In genomic region chr22:43088979-43089717, GRCh38 we compare ENCODE assay signal across 8 cellular contexts. TPM values are rescaled to one million over a fixed set of nuclear protein-coding genes. Genes with fewer than 3 reads are reported as not detected.
DNase-seq lines count a peak whose midpoint lies in the region; ATAC-seq, FAIRE-seq and TF ChIP-seq lines count a peak whose summit lies in the region.

Gene TTLL1 (minus strand): TSS chr22:43089391. CDS start chr22:43075586, 13,805 bp downstream.

- TF ChIP-seq CTCF in LNCaP clone FGC (IDR thresholded peaks at IDR 0.05; ENCODE audit: control insufficient read depth, extremely low read depth, insufficient read depth): no peak
- no peak for TF ChIP-seq CTCF in neutrophil (IDR thresholded peaks at IDR 0.05)

- peak within 1 kb of the TSS; percentile 60 for H3K4me3 ChIP-seq in LNCaP clone FGC (ENCODE audit: low read depth, low read length)
- H3K4me3 ChIP-seq in neutrophil (ENCODE audit: low read depth in 1 of 2, low read length in 1 of 2): peak within 1 kb of the TSS; percentile 82 to 89

- H3K4me1 ChIP-seq in neutrophil (ENCODE audit: control insufficient read depth in 1 of 2, insufficient read depth in 1 of 2, low read depth in 1 of 2, low read length in 1 of 2): peaks cover 18 to 21% of the 10 kb centered on the region in 2 experiments

- no peaks in the 10 kb centered on the region for H3K36me3 ChIP-seq in neutrophil

- FAIRE-seq in frontal cortex (lab: Jason Lieb, UNC): no peak

- DNase-seq in DMS53 treated with DMSO at 0.1 percent for 48 hours (lab: John Stamatoyannopoulos, UW; ENCODE audit: unreplicated experiment): peak; percentile 76
- peak; percentile 67 for DNase-seq in LNCaP clone FGC (ENCODE audit: low read depth)
- DNase-seq in SIG-M5 (lab: John Stamatoyannopoulos, UW): peak; percentile 50
- DNase-seq in activated gamma-delta T cell treated with anti-CD3 and anti-CD28 coated beads, Interleukin-2, amount 50 U/mL, for 16 hours (ENCODE audit: low read depth): peak; percentile 80
- peak; percentile 86 to 93 for DNase-seq in frontal cortex (ENCODE audit: low spot score in 2 of 2)
- DNase-seq in substantia nigra (lab: John Stamatoyannopoulos, UW): peak in 48 of 49 donors; percentile 28 to 89 (median 75)

- H3K27ac ChIP-seq in neutrophil (peak within 1 kb of the TSS; percentile 73), substantia nigra (ENCODE audit: low read depth, low read length, poor library complexity, severe bottlenecking) (peak within 1 kb of the TSS; percentile 30)

- H3K27me3 ChIP-seq in neutrophil: no peaks in the 10 kb centered on the region

- peak; percentile 75 for ATAC-seq in GM21737 (IDR thresholded peaks at IDR 0.05; ENCODE audit: unreplicated experiment)

- H3K9me3 ChIP-seq in neutrophil: no peaks in the 10 kb centered on the region

RNA-seq across cellular contexts. Expression of gene TTLL1, which starts in this region (rescaled TPM):
- 75.4 TPM for total RNA-seq in frontal cortex

Comparison
In these comparisons a context has a peak if more than half of its experiments do, and no peak if none do; other contexts are left out.
1. Peak in every context shown above with its lines: DNase-seq, ATAC-seq, H3K4me3 ChIP-seq and H3K27ac ChIP-seq.